Comparison of ENCODE assay signal across 9 cellular contexts in the genomic region with DNA sequence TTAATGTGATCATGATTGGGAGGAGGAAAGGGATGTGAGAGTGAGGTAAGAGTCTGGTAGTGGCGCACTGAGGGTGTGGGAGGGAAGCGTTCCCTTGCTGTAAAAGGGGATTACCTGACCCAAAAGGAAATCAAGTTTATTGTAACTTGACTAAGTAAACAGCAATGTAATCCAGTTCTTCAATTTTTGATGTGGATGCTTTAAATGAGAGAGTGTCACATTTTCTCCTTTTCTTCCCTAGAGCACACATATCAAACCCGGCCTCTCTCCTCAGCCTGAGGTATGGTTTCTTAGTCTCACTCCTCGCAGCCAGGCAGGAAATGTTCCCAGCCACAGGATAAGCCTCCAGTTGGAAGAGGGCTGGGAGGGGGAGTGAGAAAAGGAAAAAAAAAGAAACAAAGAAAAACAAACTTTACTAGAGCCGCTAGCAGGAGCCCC. TPM values are rescaled to one million over a fixed set of nuclear protein-coding genes. Genes with fewer than 3 reads are reported as not detected.
DNase-seq lines count a peak whose midpoint lies in the region; ATAC-seq, FAIRE-seq and TF ChIP-seq lines count a peak whose summit lies in the region.
"Had no signal": no experiment of that assay in that cellular context is flagged by ENCODE, and none has a peak within 500 bp of the region (broad histone marks: within the 10 kb centered on the region; RNA-seq: fewer than 3 reads in every experiment).

No MANE protein-coding gene starts in this region.

- H3K4me1 Mint-ChIP-seq in glutamatergic neuron (ENCODE audit: low read depth, unreplicated experiment) = peaks cover 27% of the 10 kb centered on the region
- no peaks in the 10 kb centered on the region for H3K4me1 Mint-ChIP-seq in effector memory CD8-positive, alpha-beta T cell (ENCODE audit: low read depth in 2 of 2)

- H3K27me3 Mint-ChIP-seq in glutamatergic neuron (ENCODE audit: unreplicated experiment) = peaks cover 13% of the 10 kb centered on the region
- peaks cover 0 to 12% of the 10 kb centered on the region in 2 donors for H3K27me3 Mint-ChIP-seq in effector memory CD8-positive, alpha-beta T cell

- H3K9me3 Mint-ChIP-seq in glutamatergic neuron (ENCODE audit: unreplicated experiment) = peaks cover 7% of the 10 kb centered on the region
- H3K9me3 Mint-ChIP-seq in effector memory CD8-positive, alpha-beta T cell = peaks cover 4 to 8% of the 10 kb centered on the region in 2 donors

- peak; percentile 94 for FAIRE-seq in TTC549 (lab: Jason Lieb, UNC)
- no peak for FAIRE-seq in HTR-8/SVneo (lab: Jason Lieb, UNC)
- FAIRE-seq: colon had no signal

- peak overlapping the region; percentile 100 for H3K27ac Mint-ChIP-seq in glutamatergic neuron (ENCODE audit: unreplicated experiment)
- H3K27ac Mint-ChIP-seq in effector memory CD8-positive, alpha-beta T cell = no peak overlapping the region

- H3K4me3 ChIP-seq in retinal pigment epithelial cell (ENCODE audit: low read length) = peak overlapping the region; percentile 60

- no peaks in the 10 kb centered on the region for H3K36me3 Mint-ChIP-seq in glutamatergic neuron (ENCODE audit: unreplicated experiment)
- no peaks in the 10 kb centered on the region for H3K36me3 Mint-ChIP-seq in effector memory CD8-positive, alpha-beta T cell (ENCODE audit: insufficient read depth)

- peak overlapping the region; percentile 98 for H3K4me3 Mint-ChIP-seq in glutamatergic neuron (ENCODE audit: unreplicated experiment)
- peak overlapping the region in 1 of 2 donors; percentile 25 for H3K4me3 Mint-ChIP-seq in effector memory CD8-positive, alpha-beta T cell

- DNase-seq in glutamatergic neuron (no peak), retinal pigment epithelial cell (ENCODE audit: low read depth) (no peak), HTR-8/SVneo (ENCODE audit: insufficient read length, low spot score) (no peak), NCI-H2081 (lab: John Stamatoyannopoulos, UW) (no peak)
- no peak for DNase-seq in effector memory CD8-positive, alpha-beta T cell
- no peak for DNase-seq in activated CD8-positive, alpha-beta memory T cell treated with anti-CD3 and anti-CD28 coated beads, Interleukin-2, amount 50 U/mL, for 4 hours

- no peak for TF ChIP-seq CTCF in glutamatergic neuron (IDR thresholded peaks at IDR 0.05; ENCODE audit: partially characterized antibody, unreplicated experiment)
- no peak for TF ChIP-seq CTCF in retinal pigment epithelial cell (conservative IDR thresholded peaks at IDR 0.05; ENCODE audit: low read depth, low read length)

- ATAC-seq in GM18502 (IDR thresholded peaks at IDR 0.05; ENCODE audit: poor library complexity, unreplicated experiment) = peak; percentile 22
- ATAC-seq in effector memory CD8-positive, alpha-beta T cell (replicated peaks) = no peak

RNA-seq across cellular contexts. Expression of a gene that starts 0.7 kb away (rescaled TPM):
- 36.8 TPM for total RNA-seq in glutamatergic neuron (ENCODE audit: unreplicated experiment)
